In the genomic region with DNA sequence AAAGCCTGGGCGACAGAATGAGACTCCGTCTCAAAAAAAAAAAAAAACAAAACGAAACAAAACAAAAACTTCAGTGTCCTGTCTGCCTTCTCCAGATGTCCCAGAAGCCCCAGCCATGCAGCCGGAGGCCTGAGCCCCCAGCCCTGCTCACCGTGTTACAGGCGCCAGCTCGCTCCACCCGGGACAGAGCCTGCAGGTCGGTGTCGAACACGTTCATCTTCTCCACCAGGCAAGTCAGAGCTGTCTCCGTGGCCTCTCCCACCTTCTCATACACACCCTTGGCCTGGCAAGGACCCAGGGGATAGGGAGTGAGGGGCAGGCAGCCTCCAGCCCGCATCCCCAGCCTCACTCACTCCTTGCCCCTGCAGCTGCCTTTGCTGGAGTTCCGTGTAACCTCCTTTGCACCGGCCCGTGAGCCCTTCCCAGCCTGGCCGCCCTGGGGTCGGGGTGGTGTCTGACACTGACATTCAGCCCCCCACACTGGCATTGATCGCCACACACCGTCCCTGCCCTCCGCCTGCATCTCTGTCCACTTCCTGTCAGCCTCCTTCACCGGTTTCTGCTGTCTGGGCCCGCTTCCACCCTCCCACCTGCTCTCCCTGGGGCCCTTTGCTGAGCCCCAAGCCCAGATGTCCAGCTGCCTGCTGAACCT, we compare ENCODE assay signal across 19 cellular contexts. TPM values are rescaled to one million over a fixed set of nuclear protein-coding genes. Genes with fewer than 3 reads are reported as not detected.
DNase-seq lines count a peak whose midpoint lies in the region; ATAC-seq, FAIRE-seq and TF ChIP-seq lines count a peak whose summit lies in the region.
"Had no signal": no experiment of that assay in that cellular context is flagged by ENCODE, and none has a peak within 500 bp of the region (broad histone marks: within the 10 kb centered on the region; RNA-seq: fewer than 3 reads in every experiment).

No MANE protein-coding gene starts in this region.

- intact Hi-C loops in HepG2 (cut with micrococcal nuclease; ENCODE audit: unreplicated experiment) = no loop called here
- intact Hi-C loops in right lobe of liver (cut with DNase I) = no loop called here
- intact Hi-C loops in K562 (cut with micrococcal nuclease) = no loop called here
- intact Hi-C loops in activated T-helper 2 cell treated with anti-CD3 and anti-CD28 coated beads, Interferon-gamma antibody, Interleukin-2, Interleukin-4, amounts not matched to agents 10 μg/mL and 5 μg/mL and 100 μg/mL, durations not matched to agents 14 hours and 24 hours and 36 hours (cut with micrococcal nuclease) = no loop called here

- H3K9ac ChIP-seq in HepG2 (ENCODE audit: insufficient read depth, low read depth, low read length) (no peak overlapping the region), K562 (ENCODE audit: insufficient read depth in 1 of 2, low read depth in 2 of 2, low read length in 2 of 2) (0 out of 4 replicates have a peak overlapping the region, but pooled peaks of 1 of the 2 experiments have one; percentile 20), neural progenitor cell (no peak overlapping the region)

- peaks cover 8% of the 10 kb centered on the region for H3K27me3 Mint-ChIP-seq in neural progenitor cell (ENCODE audit: insufficient read depth, low read depth)
- H3K27me3 Mint-ChIP-seq in activated T-helper 2 cell treated with anti-CD3 and anti-CD28 coated beads, Interferon-gamma antibody, Interleukin-2, Interleukin-4, amounts not matched to agents 10 μg/mL and 5 μg/mL and 100 μg/mL, durations not matched to agents 14 hours and 24 hours and 36 hours (ENCODE audit: low read depth) = no peaks in the 10 kb centered on the region
- H3K27me3 Mint-ChIP-seq: CD4-positive, CD25-positive, alpha-beta regulatory T cell had no signal

- H3K4me3 ChIP-seq in HepG2 (replicated peaks in 1 of 3; ENCODE audit: insufficient read depth in 1 of 3, low read depth in 2 of 3, low read length in 3 of 3) (no peak overlapping the region), right lobe of liver (no peak overlapping the region), K562 (no peak overlapping the region), neural progenitor cell (no peak overlapping the region)

- no peak; the same call in 2 of the 3 replicates for ATAC-seq in HepG2
- no peak for ATAC-seq in right lobe of liver
- no peak for ATAC-seq in K562
- ATAC-seq in GM18498 (IDR thresholded peaks at IDR 0.05; ENCODE audit: unreplicated experiment) = no peak

- H3K9me3 ChIP-seq in HepG2 (ENCODE audit: low read length) (no peaks in the 10 kb centered on the region), right lobe of liver (no peaks in the 10 kb centered on the region), K562 (replicated peaks; ENCODE audit: control insufficient read depth, insufficient read depth, low read depth, low read length) (no peaks in the 10 kb centered on the region), neural progenitor cell (ENCODE audit: low read depth) (no peaks in the 10 kb centered on the region)

- in situ Hi-C loops in HepG2 (cut with HindIII; ENCODE audit: extremely low pct_ligation_motif_present, low pct_unique_long_range_greater_than_20kb) (no loop called here), K562 (cut with MboI) (no loop called here)

- no peaks in the 10 kb centered on the region for H3K36me3 ChIP-seq in HepG2 (replicated peaks in 1 of 2; ENCODE audit: control insufficient read depth in 1 of 2, insufficient read depth in 2 of 2, low read length in 2 of 2)
- no peaks in the 10 kb centered on the region for H3K36me3 ChIP-seq in right lobe of liver
- H3K36me3 ChIP-seq in K562 (ENCODE audit: control insufficient read depth, insufficient read depth, low read length) = peaks cover 74% of the 10 kb centered on the region; the same call in 2 of the 3 replicates
- H3K36me3 ChIP-seq in neural progenitor cell = no peaks in the 10 kb centered on the region

- H3K27ac Mint-ChIP-seq in neural progenitor cell = no peak overlapping the region
- H3K27ac Mint-ChIP-seq in activated T-helper 2 cell treated with anti-CD3 and anti-CD28 coated beads, Interferon-gamma antibody, Interleukin-2, Interleukin-4, amounts not matched to agents 10 μg/mL and 5 μg/mL and 100 μg/mL, durations not matched to agents 14 hours and 24 hours and 36 hours = no peak overlapping the region

- H3K4me3 Mint-ChIP-seq in neural progenitor cell = peak overlapping the region; percentile 38
- H3K4me3 Mint-ChIP-seq in activated T-helper 2 cell treated with anti-CD3 and anti-CD28 coated beads, Interferon-gamma antibody, Interleukin-2, Interleukin-4, amounts not matched to agents 10 μg/mL and 5 μg/mL and 100 μg/mL, durations not matched to agents 14 hours and 24 hours and 36 hours (ENCODE audit: low read depth) = no peak overlapping the region
- H3K4me3 Mint-ChIP-seq: CD4-positive, CD25-positive, alpha-beta regulatory T cell had no signal

- no peak for TF ChIP-seq CTCF in HepG2 (CRISPR knock-in tag; IDR thresholded peaks at IDR 0.05)
- no peak for TF ChIP-seq CTCF in right lobe of liver (IDR thresholded peaks at IDR 0.05)
- TF ChIP-seq CTCF in K562 (IDR thresholded peaks at IDR 0.05 in 2 of 3, conservative IDR thresholded peaks at IDR 0.05 in 1 of 3; ENCODE audit: insufficient read depth in 2 of 3, low read depth in 1 of 3, low read length in 3 of 3) = no peak
- no peak for TF ChIP-seq CTCF in neural progenitor cell (IDR thresholded peaks at IDR 0.05)

- peaks cover 6% of the 10 kb centered on the region for H3F3A ChIP-seq in neural progenitor cell (ENCODE audit: low read depth)

- DNase-seq in HepG2 (ENCODE audit: low spot score) (no peak), right lobe of liver (no peak), K562 (ENCODE audit: extremely low read depth in 1 of 4, low spot score in 3 of 4) (no peak), neural progenitor cell (ENCODE audit: low spot score) (no peak), HT-29 (ENCODE audit: low spot score) (no peak), 8988T (no peak)
- no peak for DNase-seq in activated T-helper 2 cell treated with anti-CD3 and anti-CD28 coated beads, Interferon-gamma antibody, Interleukin-2, Interleukin-4, amounts not matched to agents 10 μg/mL and 5 μg/mL and 100 μg/mL, durations not matched to agents 14 hours and 24 hours and 36 hours (ENCODE audit: low spot score)
- DNase-seq: CD4-positive, CD25-positive, alpha-beta regulatory T cell; HCEC 1CT; KBM-7; MV-4-11; NCI-H1417; NCI-H187 treated with DMSO at 0.1 percent for 48 hours; NCI-H2171; NCI-H446 treated with DMSO at 0.1 percent for 48 hours; NCI-H774 had no signal

- BruUV-seq in HepG2 (replicated peaks; lab: Mats Ljungman, UMichigan) (no TSS peak), K562 (replicated peaks; lab: Mats Ljungman, UMichigan) (no TSS peak)

- TF ChIP-seq EP300 in HepG2 (IDR thresholded peaks at IDR 0.05; ENCODE audit: low read depth in 2 of 2, low read length in 2 of 2) = no peak
- no peak for TF ChIP-seq EP300 in HepG2 (CRISPR knock-in tag; IDR thresholded peaks at IDR 0.05; ENCODE audit: borderline replicate concordance)
- TF ChIP-seq EP300 in K562 (IDR thresholded peaks at IDR 0.05; ENCODE audit: low read length) = no peak

- H3K27ac ChIP-seq in HepG2 (ENCODE audit: extremely low read length, insufficient read depth, low read length) (no peak overlapping the region), right lobe of liver (no peak overlapping the region), K562 (ENCODE audit: extremely low read depth, low read depth, low read length) (no peak overlapping the region), neural progenitor cell (no peak overlapping the region)

- H2AFZ ChIP-seq in HepG2 (ENCODE audit: low read length) (no peak overlapping the region), K562 (ENCODE audit: low read depth, low read length) (no peak overlapping the region), neural progenitor cell (replicated peaks) (no peak overlapping the region)

- H4K20me1 ChIP-seq in HepG2 (ENCODE audit: insufficient read depth, low read length) (no peaks in the 10 kb centered on the region), K562 (replicated peaks; ENCODE audit: control insufficient read depth, insufficient read depth, low read length) (no peaks in the 10 kb centered on the region), neural progenitor cell (ENCODE audit: low read depth) (no peaks in the 10 kb centered on the region)

- H3K9me3 Mint-ChIP-seq in neural progenitor cell = no peaks in the 10 kb centered on the region
- no peaks in the 10 kb centered on the region for H3K9me3 Mint-ChIP-seq in activated T-helper 2 cell treated with anti-CD3 and anti-CD28 coated beads, Interferon-gamma antibody, Interleukin-2, Interleukin-4, amounts not matched to agents 10 μg/mL and 5 μg/mL and 100 μg/mL, durations not matched to agents 14 hours and 24 hours and 36 hours
- H3K9me3 Mint-ChIP-seq: CD4-positive, CD25-positive, alpha-beta regulatory T cell had no signal

- H3K79me2 ChIP-seq in HepG2 (ENCODE audit: insufficient read depth, low read length) (no peaks in the 10 kb centered on the region), K562 (ENCODE audit: control insufficient read depth, insufficient read depth, low read length) (no peaks in the 10 kb centered on the region), neural progenitor cell (ENCODE audit: low read depth) (no peaks in the 10 kb centered on the region)

- CTCF ChIA-PET in HepG2 (lab: Yijun Ruan, JAX; ENCODE audit: low intra/inter-chr PET ratio, low total read pairs) (no interaction called here), K562 (lab: Yijun Ruan, JAX; ENCODE audit: low intra/inter-chr PET ratio) (no interaction called here)

- H3K4me1 ChIP-seq in HepG2 (ENCODE audit: insufficient read depth, low read length) = peaks cover 15% of the 10 kb centered on the region; the same call in 1 of the 2 replicates
- H3K4me1 ChIP-seq in right lobe of liver = peaks cover 0 to 3% (median 0%) of the 10 kb centered on the region in 4 donors
- H3K4me1 ChIP-seq in K562 (replicated peaks in 1 of 2; ENCODE audit: control insufficient read depth in 2 of 2, insufficient read depth in 2 of 2, low read length in 2 of 2) = peaks cover 2 to 32% of the 10 kb centered on the region in 2 experiments; a peak in 3 of 5 replicates
- H3K4me1 ChIP-seq in neural progenitor cell = no peaks in the 10 kb centered on the region

- H3K4me2 ChIP-seq in HepG2 (ENCODE audit: low read depth, low read length) (no peak overlapping the region; the same call in 1 of the 2 replicates), K562 (ENCODE audit: insufficient read depth, low read length) (no peak overlapping the region), neural progenitor cell (no peak overlapping the region)

- no peak for TF ChIP-seq POLR2A in HepG2 (IDR thresholded peaks at IDR 0.05; ENCODE audit: insufficient read depth in 1 of 2, low read depth in 2 of 2, low read length in 2 of 2)
- TF ChIP-seq POLR2A in right lobe of liver (IDR thresholded peaks at IDR 0.05) = no peak
- TF ChIP-seq POLR2A in K562 (conservative IDR thresholded peaks at IDR 0.05) = no peak

- POLR2A ChIA-PET in HepG2 (lab: Yijun Ruan, JAX) = no interaction called here
- POLR2A ChIA-PET in K562 (lab: Yijun Ruan, JAX) = no interaction called here

- H3K9me1 ChIP-seq in K562 (ENCODE audit: control insufficient read depth, insufficient read depth, low read length) = no peaks in the 10 kb centered on the region

- 55% methylated on average over 15 of the region's 23 CpGs for WGBS in HepG2 (ENCODE audit: low lambda C conversion rate)
- 79% methylated on average over 14 of the region's 23 CpGs for WGBS in right lobe of liver (ENCODE audit: insufficient coverage, low coverage, low lambda C conversion rate, missing lambda C conversion rate)
- WGBS in K562 (ENCODE audit: insufficient coverage, low coverage, missing lambda C conversion rate) = 93% methylated on average over 13 of the region's 23 CpGs

- TF ChIP-seq RAD21 in HepG2 (CRISPR knock-in tag; IDR thresholded peaks at IDR 0.05) (no peak), K562 (CRISPR knock-in tag; conservative IDR thresholded peaks at IDR 0.05 in 1 of 2, IDR thresholded peaks at IDR 0.05 in 1 of 2) (no peak)

- no peaks in the 10 kb centered on the region for H3K36me3 Mint-ChIP-seq in neural progenitor cell
- peaks cover 67% of the 10 kb centered on the region for H3K36me3 Mint-ChIP-seq in activated T-helper 2 cell treated with anti-CD3 and anti-CD28 coated beads, Interferon-gamma antibody, Interleukin-2, Interleukin-4, amounts not matched to agents 10 μg/mL and 5 μg/mL and 100 μg/mL, durations not matched to agents 14 hours and 24 hours and 36 hours (ENCODE audit: low read depth)

- peaks cover 4 to 28% of the 10 kb centered on the region in 2 experiments; a peak in 3 of 5 replicates for H3K27me3 ChIP-seq in HepG2 (ENCODE audit: control insufficient read depth in 1 of 2, insufficient read depth in 2 of 2, low read length in 2 of 2)
- no peaks in the 10 kb centered on the region for H3K27me3 ChIP-seq in right lobe of liver
- no peaks in the 10 kb centered on the region for H3K27me3 ChIP-seq in K562 (ENCODE audit: control insufficient read depth in 2 of 2, insufficient read depth in 2 of 2, low read length in 2 of 2)
- peaks cover 13% of the 10 kb centered on the region for H3K27me3 ChIP-seq in neural progenitor cell

- FAIRE-seq in HepG2 (lab: Jason Lieb, UNC) (no peak), K562 (lab: Jason Lieb, UNC) (no peak)

- peaks cover 12% of the 10 kb centered on the region for H3K4me1 Mint-ChIP-seq in neural progenitor cell
- H3K4me1 Mint-ChIP-seq in activated T-helper 2 cell treated with anti-CD3 and anti-CD28 coated beads, Interferon-gamma antibody, Interleukin-2, Interleukin-4, amounts not matched to agents 10 μg/mL and 5 μg/mL and 100 μg/mL, durations not matched to agents 14 hours and 24 hours and 36 hours (ENCODE audit: low read depth) = no peaks in the 10 kb centered on the region
- H3K4me1 Mint-ChIP-seq: CD4-positive, CD25-positive, alpha-beta regulatory T cell had no signal

RNA-seq across cellular contexts. Expression of a gene that starts 20.9 kb away (rescaled TPM):
- total RNA-seq in HepG2 (2016; rRNA removed; fragmentation: Illumina TruSeq; extraction: Trizol) = not detected in 2 replicates
- not detected in 2 replicates for total RNA-seq in HepG2 (2016; cell fraction: cytosol; rRNA removed; fragmentation: Illumina TruSeq; extraction: Trizol; ENCODE audit: low read depth)
- not detected in 2 replicates for total RNA-seq in HepG2 (2016; cell fraction: insoluble cytoplasmic fraction; rRNA removed; fragmentation: Illumina TruSeq; extraction: Trizol)
- total RNA-seq in HepG2 (2016; cell fraction: membrane; rRNA removed; fragmentation: Illumina TruSeq; extraction: Trizol) = not detected in 2 replicates
- total RNA-seq in HepG2 (2016; cell fraction: nucleus; rRNA removed; fragmentation: Illumina TruSeq; extraction: Trizol) = not detected in 2 replicates
- 0.07 and 0.10 TPM in 2 replicates for polyA plus RNA-seq in HepG2 (2011; rRNA removed)
- polyA plus RNA-seq in HepG2 (2011; cell fraction: cytosol; rRNA removed) = 0.03 and 0.14 TPM in 2 replicates
- 0.16 and 0.40 TPM in 2 replicates for polyA plus RNA-seq in HepG2 (2011; cell fraction: nucleus; rRNA removed)
- 0.15 and 0.25 TPM in 2 replicates for polyA plus RNA-seq in HepG2 (2012)
- not detected in 2 replicates for polyA plus RNA-seq in HepG2 (2016; cell fraction: cytosol; fragmentation: Illumina TruSeq; extraction: Trizol; ENCODE audit: low read depth)
- polyA plus RNA-seq in HepG2 (2016; cell fraction: insoluble cytoplasmic fraction; fragmentation: Illumina TruSeq; extraction: Trizol; ENCODE audit: low read depth) = not detected in 2 replicates
- polyA plus RNA-seq in HepG2 (2016; cell fraction: membrane; fragmentation: Illumina TruSeq; extraction: Trizol; ENCODE audit: low read depth) = not detected in 2 replicates
- polyA plus RNA-seq in HepG2 (2016; cell fraction: nucleus; fragmentation: Illumina TruSeq; extraction: Trizol; ENCODE audit: insufficient read depth, low read depth) = not detected in 2 replicates
- 0.52 and 1.2 TPM in 2 replicates for polyA minus RNA-seq in HepG2 (2011; rRNA and poly(A)+ RNA removed; ENCODE audit: low replicate concordance)
- not detected in 2 replicates for polyA minus RNA-seq in HepG2 (2011; cell fraction: cytosol; rRNA and poly(A)+ RNA removed)
- polyA minus RNA-seq in HepG2 (2011; cell fraction: nucleus; rRNA and poly(A)+ RNA removed) = 0.13 TPM in 1 of 2 replicates, not detected in the other
- 1 to 10 TPM; 1.5 to 4.3 (median 2.3) TPM for total RNA-seq in right lobe of liver
- total RNA-seq in K562 (2011; cell fraction: chromatin; rRNA removed; ENCODE audit: low replicate concordance) = 198 and 586 TPM in 2 replicates
- 353 and 436 TPM in 2 replicates for total RNA-seq in K562 (2011; cell fraction: nucleolus; rRNA removed)
- 289 and 326 TPM in 2 replicates for total RNA-seq in K562 (2011; cell fraction: nucleoplasm; rRNA removed)
- total RNA-seq in K562 (2014; rRNA removed) = 41.2 and 50.7 TPM in 2 replicates
- 9.0 and 9.2 TPM in 2 replicates for total RNA-seq in K562 (2014; rRNA removed; fragmentation: Illumina TruSeq; extraction: Trizol)
- 16.9 TPM in 2 replicates for total RNA-seq in K562 (2015; rRNA removed; fragmentation: Illumina TruSeq; extraction: Trizol)
- total RNA-seq in K562 (2021) = 79.7 and 103 TPM in 2 replicates
- polyA plus RNA-seq in K562 (2011; rRNA removed) = 42.6 and 65.4 TPM in 2 replicates
- polyA plus RNA-seq in K562 (2011; cell fraction: cytosol; rRNA removed) = 45.9 and 88.8 TPM in 2 replicates
- polyA plus RNA-seq in K562 (2011; cell fraction: nucleus; rRNA removed) = 230 and 368 TPM in 2 replicates
- 77.5 and 466 TPM in 2 replicates for polyA plus RNA-seq in K562 (2012)
- 31.3 and 65.0 TPM in 2 replicates for polyA plus RNA-seq in K562 (2014; fragmentation: Illumina TruSeq; extraction: Trizol)
- polyA plus RNA-seq in K562 (2014; fragmentation: Nextera tagmentation; extraction: Ambion mirVana) = under 1 TPM; 0.65 to 0.66 TPM
- 54.5 and 66.9 TPM in 2 replicates for polyA plus RNA-seq in K562 (2014; rRNA removed)
- 33.8 and 63.1 TPM in 2 replicates for polyA minus RNA-seq in K562 (2011; rRNA and poly(A)+ RNA removed)
- polyA minus RNA-seq in K562 (2011; cell fraction: cytosol; rRNA and poly(A)+ RNA removed) = 71.3 and 83.9 TPM in 2 replicates
- 85.0 and 89.2 TPM in 2 replicates for polyA minus RNA-seq in K562 (2011; cell fraction: nucleus; rRNA and poly(A)+ RNA removed)
- 0.65 and 2.8 TPM in 2 replicates for total RNA-seq in neural progenitor cell (ENCODE audit: low replicate concordance)
- total RNA-seq in HT-29 (2014; rRNA removed; shearing (Covaris generic)) = 10.9 and 13.7 TPM in 2 replicates
- 147 and 155 TPM in 2 replicates for total RNA-seq in activated T-helper 2 cell treated with anti-CD3 and anti-CD28 coated beads, Interferon-gamma antibody, Interleukin-2, Interleukin-4, amounts not matched to agents 10 μg/mL and 5 μg/mL and 100 μg/mL, durations not matched to agents 14 hours and 24 hours and 36 hours
- total RNA-seq: HT1080 had no signal

RNA-seq across cellular contexts. Expression of a gene that starts 27.1 kb away (rescaled TPM):
- total RNA-seq in HepG2 (2016; rRNA removed; fragmentation: Illumina TruSeq; extraction: Trizol) = 0.04 TPM in 1 of 2 replicates, not detected in the other
- not detected in 2 replicates for total RNA-seq in HepG2 (2016; cell fraction: cytosol; rRNA removed; fragmentation: Illumina TruSeq; extraction: Trizol; ENCODE audit: low read depth)
- total RNA-seq in HepG2 (2016; cell fraction: insoluble cytoplasmic fraction; rRNA removed; fragmentation: Illumina TruSeq; extraction: Trizol) = 0.04 TPM in 1 of 2 replicates, not detected in the other
- not detected in 2 replicates for total RNA-seq in HepG2 (2016; cell fraction: membrane; rRNA removed; fragmentation: Illumina TruSeq; extraction: Trizol)
- 0.12 TPM in 1 of 2 replicates, not detected in the other for total RNA-seq in HepG2 (2016; cell fraction: nucleus; rRNA removed; fragmentation: Illumina TruSeq; extraction: Trizol)
- 0.50 and 0.84 TPM in 2 replicates for polyA plus RNA-seq in HepG2 (2011; rRNA removed)
- 0.12 and 0.33 TPM in 2 replicates for polyA plus RNA-seq in HepG2 (2011; cell fraction: cytosol; rRNA removed)
- polyA plus RNA-seq in HepG2 (2011; cell fraction: nucleus; rRNA removed) = 2.2 and 2.3 TPM in 2 replicates
- 0.20 and 0.44 TPM in 2 replicates for polyA plus RNA-seq in HepG2 (2012)
- not detected in 2 replicates for polyA plus RNA-seq in HepG2 (2016; cell fraction: cytosol; fragmentation: Illumina TruSeq; extraction: Trizol; ENCODE audit: low read depth)
- polyA plus RNA-seq in HepG2 (2016; cell fraction: insoluble cytoplasmic fraction; fragmentation: Illumina TruSeq; extraction: Trizol; ENCODE audit: low read depth) = not detected in 2 replicates
- polyA plus RNA-seq in HepG2 (2016; cell fraction: membrane; fragmentation: Illumina TruSeq; extraction: Trizol; ENCODE audit: low read depth) = not detected in 2 replicates
- polyA plus RNA-seq in HepG2 (2016; cell fraction: nucleus; fragmentation: Illumina TruSeq; extraction: Trizol; ENCODE audit: insufficient read depth, low read depth) = 0.15 TPM in 1 of 2 replicates, not detected in the other
- 0.19 and 0.34 TPM in 2 replicates for polyA minus RNA-seq in HepG2 (2011; rRNA and poly(A)+ RNA removed; ENCODE audit: low replicate concordance)
- polyA minus RNA-seq in HepG2 (2011; cell fraction: cytosol; rRNA and poly(A)+ RNA removed) = 0.18 TPM in 1 of 2 replicates, not detected in the other
- polyA minus RNA-seq in HepG2 (2011; cell fraction: nucleus; rRNA and poly(A)+ RNA removed) = 0.39 and 0.62 TPM in 2 replicates
- under 1 TPM in 5 of 6 experiments, not detected in 1; 0.50 to 0.78 (median 0.58) TPM for total RNA-seq in right lobe of liver
- total RNA-seq in K562 (2011; cell fraction: chromatin; rRNA removed; ENCODE audit: low replicate concordance) = 21.9 and 70.4 TPM in 2 replicates
- total RNA-seq in K562 (2011; cell fraction: nucleolus; rRNA removed) = 38.4 and 45.2 TPM in 2 replicates
- 27.3 and 30.9 TPM in 2 replicates for total RNA-seq in K562 (2011; cell fraction: nucleoplasm; rRNA removed)
- total RNA-seq in K562 (2014; rRNA removed) = 13.3 and 16.0 TPM in 2 replicates
- total RNA-seq in K562 (2014; rRNA removed; fragmentation: Illumina TruSeq; extraction: Trizol) = 4.9 and 6.8 TPM in 2 replicates
- total RNA-seq in K562 (2015; rRNA removed; fragmentation: Illumina TruSeq; extraction: Trizol) = 8.1 and 9.6 TPM in 2 replicates
- 15.3 and 20.3 TPM in 2 replicates for total RNA-seq in K562 (2021)
- 12.2 and 13.6 TPM in 2 replicates for polyA plus RNA-seq in K562 (2011; rRNA removed)
- polyA plus RNA-seq in K562 (2011; cell fraction: cytosol; rRNA removed) = 10.0 and 27.5 TPM in 2 replicates
- 41.2 and 64.7 TPM in 2 replicates for polyA plus RNA-seq in K562 (2011; cell fraction: nucleus; rRNA removed)
- 18.2 and 106 TPM in 2 replicates for polyA plus RNA-seq in K562 (2012)
- polyA plus RNA-seq in K562 (2014; fragmentation: Illumina TruSeq; extraction: Trizol) = 10.3 and 17.6 TPM in 2 replicates
- polyA plus RNA-seq in K562 (2014; fragmentation: Nextera tagmentation; extraction: Ambion mirVana) = under 1 TPM; 0.27 to 0.66 TPM
- 18.4 and 18.8 TPM in 2 replicates for polyA plus RNA-seq in K562 (2014; rRNA removed)
- polyA minus RNA-seq in K562 (2011; rRNA and poly(A)+ RNA removed) = 4.3 and 7.9 TPM in 2 replicates
- polyA minus RNA-seq in K562 (2011; cell fraction: cytosol; rRNA and poly(A)+ RNA removed) = 3.7 and 7.2 TPM in 2 replicates
- 12.2 and 18.7 TPM in 2 replicates for polyA minus RNA-seq in K562 (2011; cell fraction: nucleus; rRNA and poly(A)+ RNA removed)
- total RNA-seq in neural progenitor cell (ENCODE audit: low replicate concordance) = not detected in 2 replicates
- 0.03 TPM in 1 of 2 replicates, not detected in the other for total RNA-seq in HT-29 (2014; rRNA removed; shearing (Covaris generic))
- 4.0 and 4.1 TPM in 2 replicates for total RNA-seq in activated T-helper 2 cell treated with anti-CD3 and anti-CD28 coated beads, Interferon-gamma antibody, Interleukin-2, Interleukin-4, amounts not matched to agents 10 μg/mL and 5 μg/mL and 100 μg/mL, durations not matched to agents 14 hours and 24 hours and 36 hours
- total RNA-seq: HT1080, SK-MEL-5 had no signal
- polyA plus RNA-seq: CD4-positive, CD25-positive, alpha-beta regulatory T cell had no signal

RNA-seq across cellular contexts. Expression of a gene that starts 50.5 kb away (rescaled TPM):
- total RNA-seq in HepG2 (2016; rRNA removed; fragmentation: Illumina TruSeq; extraction: Trizol) (0.83 and 1.5 TPM in 2 replicates), right lobe of liver (1 to 10 TPM in 2 of 6 experiments, under 1 TPM in 4; 0.35 to 1.1 (median 0.47) TPM), K562 (2014; rRNA removed) (4.9 and 6.2 TPM in 2 replicates), K562 (2014; rRNA removed; fragmentation: Illumina TruSeq; extraction: Trizol) (1.7 and 2.2 TPM in 2 replicates), K562 (2015; rRNA removed; fragmentation: Illumina TruSeq; extraction: Trizol) (4.4 and 4.5 TPM in 2 replicates), K562 (2021) (6.7 and 7.5 TPM in 2 replicates), neural progenitor cell (ENCODE audit: low replicate concordance) (2.9 and 6.4 TPM in 2 replicates)
- total RNA-seq in HepG2 (2016; cell fraction: cytosol; rRNA removed; fragmentation: Illumina TruSeq; extraction: Trizol; ENCODE audit: low read depth) = 0.09 and 0.20 TPM in 2 replicates
- total RNA-seq in HepG2 (2016; cell fraction: insoluble cytoplasmic fraction; rRNA removed; fragmentation: Illumina TruSeq; extraction: Trizol) = 0.85 and 1.3 TPM in 2 replicates
- total RNA-seq in HepG2 (2016; cell fraction: membrane; rRNA removed; fragmentation: Illumina TruSeq; extraction: Trizol) = 0.62 and 0.65 TPM in 2 replicates
- total RNA-seq in HepG2 (2016; cell fraction: nucleus; rRNA removed; fragmentation: Illumina TruSeq; extraction: Trizol) = 1.3 and 1.8 TPM in 2 replicates
- polyA plus RNA-seq in HepG2 (2011; rRNA removed) (1.6 and 2.1 TPM in 2 replicates), K562 (2011; rRNA removed) (5.7 and 6.5 TPM in 2 replicates), K562 (2014; fragmentation: Illumina TruSeq; extraction: Trizol) (5.1 and 6.5 TPM in 2 replicates), K562 (2014; fragmentation: Nextera tagmentation; extraction: Ambion mirVana) (under 1 TPM; 0.34 to 0.59 TPM), K562 (2014; rRNA removed) (6.1 and 7.4 TPM in 2 replicates)
- polyA plus RNA-seq in HepG2 (2011; cell fraction: cytosol; rRNA removed) = 1.1 TPM in 2 replicates
- 6.4 and 7.0 TPM in 2 replicates for polyA plus RNA-seq in HepG2 (2011; cell fraction: nucleus; rRNA removed)
- 1.1 and 1.4 TPM in 2 replicates for polyA plus RNA-seq in HepG2 (2012)
- 0.11 and 0.17 TPM in 2 replicates for polyA plus RNA-seq in HepG2 (2016; cell fraction: cytosol; fragmentation: Illumina TruSeq; extraction: Trizol; ENCODE audit: low read depth)
- 0.91 and 0.97 TPM in 2 replicates for polyA plus RNA-seq in HepG2 (2016; cell fraction: insoluble cytoplasmic fraction; fragmentation: Illumina TruSeq; extraction: Trizol; ENCODE audit: low read depth)
- 0.35 and 0.49 TPM in 2 replicates for polyA plus RNA-seq in HepG2 (2016; cell fraction: membrane; fragmentation: Illumina TruSeq; extraction: Trizol; ENCODE audit: low read depth)
- polyA plus RNA-seq in HepG2 (2016; cell fraction: nucleus; fragmentation: Illumina TruSeq; extraction: Trizol; ENCODE audit: insufficient read depth, low read depth) = 3.4 and 4.1 TPM in 2 replicates
- polyA minus RNA-seq in HepG2 (2011; rRNA and poly(A)+ RNA removed; ENCODE audit: low replicate concordance) = 2.5 and 40.0 TPM in 2 replicates
- polyA minus RNA-seq in HepG2 (2011; cell fraction: cytosol; rRNA and poly(A)+ RNA removed) = 0.20 and 0.62 TPM in 2 replicates
- 1.5 and 2.2 TPM in 2 replicates for polyA minus RNA-seq in HepG2 (2011; cell fraction: nucleus; rRNA and poly(A)+ RNA removed)
- 11.8 and 29.1 TPM in 2 replicates for total RNA-seq in K562 (2011; cell fraction: chromatin; rRNA removed; ENCODE audit: low replicate concordance)
- 17.0 TPM in 2 replicates for total RNA-seq in K562 (2011; cell fraction: nucleolus; rRNA removed)
- total RNA-seq in K562 (2011; cell fraction: nucleoplasm; rRNA removed) = 12.7 and 13.1 TPM in 2 replicates
- 5.0 and 7.4 TPM in 2 replicates for polyA plus RNA-seq in K562 (2011; cell fraction: cytosol; rRNA removed)
- 17.5 and 25.4 TPM in 2 replicates for polyA plus RNA-seq in K562 (2011; cell fraction: nucleus; rRNA removed)
- 4.1 and 4.9 TPM in 2 replicates for polyA plus RNA-seq in K562 (2012)
- 3.5 and 4.8 TPM in 2 replicates for polyA minus RNA-seq in K562 (2011; rRNA and poly(A)+ RNA removed)
- 3.2 and 4.5 TPM in 2 replicates for polyA minus RNA-seq in K562 (2011; cell fraction: cytosol; rRNA and poly(A)+ RNA removed)
- 7.5 and 8.2 TPM in 2 replicates for polyA minus RNA-seq in K562 (2011; cell fraction: nucleus; rRNA and poly(A)+ RNA removed)
- total RNA-seq in HT-29 (2014; rRNA removed; shearing (Covaris generic)) = 6.2 TPM in 2 replicates
- total RNA-seq in activated T-helper 2 cell treated with anti-CD3 and anti-CD28 coated beads, Interferon-gamma antibody, Interleukin-2, Interleukin-4, amounts not matched to agents 10 μg/mL and 5 μg/mL and 100 μg/mL, durations not matched to agents 14 hours and 24 hours and 36 hours = 6.5 and 6.6 TPM in 2 replicates
